In the genomic region with DNA sequence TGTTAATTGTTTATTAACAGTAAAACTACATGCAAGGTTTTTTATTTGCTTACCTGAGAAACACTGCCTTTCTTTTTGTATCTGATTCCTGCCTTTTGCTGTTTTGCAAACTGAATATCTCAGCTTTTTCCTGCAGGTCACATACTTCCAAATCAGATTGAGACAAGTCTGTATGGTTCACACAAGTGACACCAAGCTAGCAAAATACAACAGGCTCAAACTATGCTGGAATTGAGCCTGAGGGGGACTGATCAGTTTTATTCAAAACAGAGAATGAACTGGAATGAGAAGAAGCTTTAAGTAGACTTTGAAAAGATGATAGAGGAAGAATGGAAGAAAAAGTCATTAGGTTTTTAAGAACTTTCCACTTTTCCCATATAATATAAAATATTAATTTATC, we compare ENCODE assay signal across 27 cellular contexts.
"Had no signal": no experiment of that assay in that cellular context is flagged by ENCODE, and none has a peak within 500 bp of the region (broad histone marks: within the 10 kb centered on the region; RNA-seq: fewer than 3 reads in every experiment).

No MANE protein-coding gene starts in this region.

- ATAC-seq: stimulated activated effector memory CD8-positive, alpha-beta T cell treated with anti-CD3 and anti-CD28 coated beads, Interleukin-12 subunit alpha, Interleukin-12 subunit beta, amount 100 ng/mL, for 72 hours; stimulated activated memory B cell treated with anti-CD40 and anti-IgM and Interleukin-4, amounts not matched to agents 10 μg/mL and 1 μg/mL and 100 μg/mL, for 72 hours; stimulated activated naive B cell treated with anti-CD40 and anti-IgM and Interleukin-4, amounts not matched to agents 10 μg/mL and 1 μg/mL and 100 μg/mL, for 72 hours; stimulated activated naive CD8-positive, alpha-beta T cell treated with anti-CD3 and anti-CD28 coated beads, Interleukin-15, amount 100 ng/mL, for 72 hours; stimulated activated naive CD8-positive, alpha-beta T cell treated with anti-CD3 and anti-CD28 coated beads, Interleukin-15, Interleukin-2, amounts not matched to agents 100 U/mL and 50 U/mL, for 24 hours; upper lobe of right lung had no signal

- H3K4me1 ChIP-seq: testis, thyroid gland, tibial nerve, upper lobe of right lung, uterus had no signal

- H3K27ac Mint-ChIP-seq: stimulated activated effector memory CD8-positive, alpha-beta T cell treated with anti-CD3 and anti-CD28 coated beads, Interleukin-12 subunit alpha, Interleukin-12 subunit beta, amount 100 ng/mL, for 72 hours; stimulated activated memory B cell treated with anti-CD40 and anti-IgM and Interleukin-4, amounts not matched to agents 10 μg/mL and 1 μg/mL and 100 μg/mL, for 72 hours; stimulated activated naive B cell treated with anti-CD40 and anti-IgM and Interleukin-4, amounts not matched to agents 10 μg/mL and 1 μg/mL and 100 μg/mL, for 72 hours; stimulated activated naive CD8-positive, alpha-beta T cell treated with anti-CD3 and anti-CD28 coated beads, Interleukin-15, amount 100 ng/mL, for 72 hours; stimulated activated naive CD8-positive, alpha-beta T cell treated with anti-CD3 and anti-CD28 coated beads, Interleukin-15, Interleukin-2, amounts not matched to agents 100 ng/mL and 50 ng/mL, for 24 hours; type B pancreatic cell had no signal

- H3K4me3 Mint-ChIP-seq: stimulated activated effector memory CD8-positive, alpha-beta T cell treated with anti-CD3 and anti-CD28 coated beads, Interleukin-12 subunit alpha, Interleukin-12 subunit beta, amount 100 ng/mL, for 72 hours; stimulated activated memory B cell treated with anti-CD40 and anti-IgM and Interleukin-4, amounts not matched to agents 10 μg/mL and 1 μg/mL and 100 μg/mL, for 72 hours; stimulated activated naive B cell treated with anti-CD40 and anti-IgM and Interleukin-4, amounts not matched to agents 10 μg/mL and 1 μg/mL and 100 μg/mL, for 72 hours; stimulated activated naive CD8-positive, alpha-beta T cell treated with anti-CD3 and anti-CD28 coated beads, Interleukin-15, amount 100 ng/mL, for 72 hours; stimulated activated naive CD8-positive, alpha-beta T cell treated with anti-CD3 and anti-CD28 coated beads, Interleukin-15, Interleukin-2, amounts not matched to agents 100 ng/mL and 50 ng/mL, for 24 hours; type B pancreatic cell had no signal

- H3K4me3 ChIP-seq: stomach, suprapubic skin, testis, thoracic aorta, thyroid gland, tibial artery, tibial nerve, transverse colon, upper lobe of left lung, upper lobe of right lung, uterus, vagina had no signal

- DNase-seq: stimulated activated CD4-positive, alpha-beta T cell treated with anti-CD3 and anti-CD28 coated beads, Interleukin-2, amount 100 ng/mL, for 48 hours; stimulated activated CD4-positive, alpha-beta T cell treated with anti-CD3 and anti-CD28 coated beads, Interleukin-4, amount 100 ng/mL, for 1 hour; stimulated activated CD4-positive, alpha-beta T cell treated with anti-CD3 and anti-CD28 coated beads, Interleukin-4, amount 100 ng/mL, for 24 hours; stimulated activated CD4-positive, alpha-beta T cell treated with anti-CD3 and anti-CD28 coated beads, Interleukin-4, amount 100 ng/mL, for 4 hours; stimulated activated CD8-positive, alpha-beta memory T cell treated with anti-CD3 and anti-CD28 coated beads, Interleukin-4, amount 100 ng/mL, for 48 hours; stimulated activated naive B cell treated with anti-CD40 and anti-IgM and Interleukin-4, amounts not matched to agents 10 μg/mL and 1 μg/mL and 100 μg/mL, for 72 hours; stimulated activated naive CD4-positive, alpha-beta T cell; stimulated activated naive CD4-positive, alpha-beta T cell treated with Interleukin-2 at 50 U/mL for 16 hours; stimulated activated naive CD8-positive, alpha-beta T cell treated with anti-CD3 and anti-CD28 coated beads, Interleukin-15, amount 100 ng/mL, for 72 hours; stimulated activated naive CD8-positive, alpha-beta T cell treated with anti-CD3 and anti-CD28 coated beads, Interleukin-15, Interleukin-2, amounts not matched to agents 100 U/mL and 50 U/mL, for 24 hours; stomach; substantia nigra; testis; thyroid gland; tibial artery; transverse colon; upper lobe of left lung; upper lobe of right lung; uterus had no signal

- H3K27ac ChIP-seq: stomach, suprapubic skin, testis, thoracic aorta, thyroid gland, tibial artery, tibial nerve, transverse colon, upper lobe of left lung, upper lobe of right lung, uterus, vagina had no signal

- H3K9me3 ChIP-seq: stomach, suprapubic skin, testis, thoracic aorta, thyroid gland, tibial artery, tibial nerve, transverse colon, upper lobe of left lung, upper lobe of right lung, uterus, vagina had no signal

- H3K27me3 Mint-ChIP-seq: stimulated activated memory B cell treated with anti-CD40 and anti-IgM and Interleukin-4, amounts not matched to agents 10 μg/mL and 1 μg/mL and 100 μg/mL, for 72 hours; stimulated activated naive B cell treated with anti-CD40 and anti-IgM and Interleukin-4, amounts not matched to agents 10 μg/mL and 1 μg/mL and 100 μg/mL, for 72 hours; stimulated activated naive CD8-positive, alpha-beta T cell treated with anti-CD3 and anti-CD28 coated beads, Interleukin-15, amount 100 ng/mL, for 72 hours; stimulated activated naive CD8-positive, alpha-beta T cell treated with anti-CD3 and anti-CD28 coated beads, Interleukin-15, Interleukin-2, amounts not matched to agents 100 ng/mL and 50 ng/mL, for 24 hours; type B pancreatic cell had no signal

- H3K36me3 ChIP-seq: stomach, suprapubic skin, thoracic aorta, thyroid gland, tibial artery, tibial nerve, transverse colon, upper lobe of left lung, upper lobe of right lung, uterus, vagina had no signal

- H3K9me3 Mint-ChIP-seq: stimulated activated effector memory CD8-positive, alpha-beta T cell treated with anti-CD3 and anti-CD28 coated beads, Interleukin-12 subunit alpha, Interleukin-12 subunit beta, amount 100 ng/mL, for 72 hours; stimulated activated memory B cell treated with anti-CD40 and anti-IgM and Interleukin-4, amounts not matched to agents 10 μg/mL and 1 μg/mL and 100 μg/mL, for 72 hours; stimulated activated naive B cell treated with anti-CD40 and anti-IgM and Interleukin-4, amounts not matched to agents 10 μg/mL and 1 μg/mL and 100 μg/mL, for 72 hours; stimulated activated naive CD8-positive, alpha-beta T cell treated with anti-CD3 and anti-CD28 coated beads, Interleukin-15, amount 100 ng/mL, for 72 hours; stimulated activated naive CD8-positive, alpha-beta T cell treated with anti-CD3 and anti-CD28 coated beads, Interleukin-15, Interleukin-2, amounts not matched to agents 100 ng/mL and 50 ng/mL, for 24 hours; type B pancreatic cell had no signal

- H3K36me3 Mint-ChIP-seq: stimulated activated effector memory CD8-positive, alpha-beta T cell treated with anti-CD3 and anti-CD28 coated beads, Interleukin-12 subunit alpha, Interleukin-12 subunit beta, amount 100 ng/mL, for 72 hours; stimulated activated memory B cell treated with anti-CD40 and anti-IgM and Interleukin-4, amounts not matched to agents 10 μg/mL and 1 μg/mL and 100 μg/mL, for 72 hours; type B pancreatic cell had no signal

- H3K27me3 ChIP-seq: stomach, suprapubic skin, testis, thyroid gland, tibial nerve, transverse colon, upper lobe of left lung, upper lobe of right lung, uterus, vagina had no signal
